9 cellular contexts compared by ENCODE assay signal in the genomic region with DNA sequence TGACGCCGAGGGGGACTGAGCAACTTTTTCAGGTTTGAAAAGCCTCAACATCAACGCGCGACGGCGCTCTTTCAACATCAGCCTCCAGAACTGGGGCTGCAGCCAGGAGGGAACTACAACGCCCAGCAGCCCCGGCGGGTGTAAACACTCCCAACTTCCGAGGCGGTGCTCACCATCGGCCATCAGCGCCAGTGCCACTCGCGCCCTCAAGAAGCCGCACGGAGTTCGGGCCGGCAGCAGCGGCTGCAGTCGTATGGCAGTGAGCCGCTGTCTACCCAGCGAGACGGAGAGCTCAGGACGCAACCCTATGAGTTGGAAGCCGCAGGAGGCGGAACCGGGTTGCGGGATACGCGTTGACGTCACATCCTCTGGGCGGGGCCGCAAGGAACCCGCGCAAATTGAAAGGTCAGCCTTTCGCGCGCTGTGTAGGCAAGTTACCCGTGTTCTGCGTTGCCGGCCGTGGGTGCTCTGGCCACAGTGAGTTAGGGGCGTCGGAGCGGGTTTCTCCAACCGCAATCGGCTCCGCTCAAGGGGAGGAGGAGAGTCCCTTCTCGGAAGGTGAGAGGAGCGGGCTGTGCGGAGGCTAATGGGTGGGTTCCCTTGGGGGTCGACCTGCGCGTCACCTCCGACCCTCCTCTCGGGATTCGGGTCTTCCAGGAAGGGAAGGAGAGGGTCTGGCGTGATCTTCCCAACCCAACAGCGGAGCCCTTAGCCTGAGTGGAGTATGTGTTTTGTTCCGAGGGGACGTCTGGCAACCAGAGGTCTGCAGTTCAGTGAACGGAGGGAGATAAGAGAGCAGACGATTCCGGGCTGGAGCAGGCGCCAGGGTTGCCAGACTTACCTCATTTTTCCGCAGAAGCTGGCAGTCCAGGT. TPM values are rescaled to one million over a fixed set of nuclear protein-coding genes. Genes with fewer than 3 reads are reported as not detected.
DNase-seq lines count a peak whose midpoint lies in the region; ATAC-seq, FAIRE-seq and TF ChIP-seq lines count a peak whose summit lies in the region.
"Had no signal": no experiment of that assay in that cellular context is flagged by ENCODE, and none has a peak within 500 bp of the region (broad histone marks: within the 10 kb centered on the region; RNA-seq: fewer than 3 reads in every experiment).

A gene (plus strand): TSS at position 409 of the 873 bp plus-strand sequence. CDS start 2,222 bp downstream, outside the sequence.

- no peaks in the 10 kb centered on the region for H3K36me3 ChIP-seq in bronchial epithelial cell (ENCODE audit: control insufficient read depth, insufficient read depth, low read length)
- H3K36me3 ChIP-seq in spleen = peaks cover 0 to under 1% (median 0%) of the 10 kb centered on the region in 6 donors

- FAIRE-seq in bronchial epithelial cell (lab: Jason Lieb, UNC) = no peak
- FAIRE-seq: islet of Langerhans had no signal

- TF ChIP-seq CTCF in WI38 (IDR thresholded peaks at IDR 0.05; ENCODE audit: low read depth, low read length) = peak; percentile 24; the same call in 1 of the 2 replicates
- TF ChIP-seq CTCF in bronchial epithelial cell (IDR thresholded peaks at IDR 0.05; ENCODE audit: insufficient read depth, low read length, severe bottlenecking) = peak; percentile 52
- peak in 6 of 11 experiments; percentile 14 to 50 (median 38) for TF ChIP-seq CTCF in spleen (IDR thresholded peaks at IDR 0.05 in 8 of 11, conservative IDR thresholded peaks at IDR 0.05 in 3 of 11)

- H3K4me1 ChIP-seq in spleen = peaks cover 0 to 19% (median 16%) of the 10 kb centered on the region in 6 donors

- WGBS in spleen, 5 donors = 0 to 1% (median 0%) methylated on average over 58 to 68 of the region's 68 CpGs

- peak; percentile 93 for DNase-seq in AG08396 (ENCODE audit: low spot score)
- peak; percentile 99 for DNase-seq in NCI-H2227 treated with DMSO at 0.1 percent for 48 hours (lab: John Stamatoyannopoulos, UW)
- DNase-seq in bronchial epithelial cell (ENCODE audit: low read depth) = peak; percentile 82
- DNase-seq in immature natural killer cell = peak; percentile 88 to 90 (median 90)
- DNase-seq in spleen = peak; percentile 97

- H3K4me3 ChIP-seq in WI38 (ENCODE audit: low read depth, low read length) (peak within 1 kb of the TSS; percentile 93), bronchial epithelial cell (ENCODE audit: low read depth, low read length) (peak within 1 kb of the TSS; percentile 85), spleen (peak within 1 kb of the TSS; percentile 59 to 88 (median 64))

- intact Hi-C loops in spleen (cut with DNase I; ENCODE audit: low total_unique reads) = loop anchor here (10.0 kb wide), 1 partner anchor 213 kb away; no protein-coding TSS in a partner anchor

- peaks cover 3 to 6% (median 4%) of the 10 kb centered on the region in 3 donors for H3K27me3 Mint-ChIP-seq in immature natural killer cell (ENCODE audit: low read depth in 3 of 3)

- peaks cover 21% of the 10 kb centered on the region in 2 donors for H3K4me1 Mint-ChIP-seq in immature natural killer cell

- no peaks in the 10 kb centered on the region for H3K9me3 Mint-ChIP-seq in immature natural killer cell

- no peak for TF ChIP-seq POLR2A in spleen (IDR thresholded peaks at IDR 0.05)

- H3K9me3 ChIP-seq in spleen = no peaks in the 10 kb centered on the region

- ATAC-seq in GM18873 (IDR thresholded peaks at IDR 0.05; ENCODE audit: low FRiP score, unreplicated experiment) (peak; percentile 97), HG03139 (IDR thresholded peaks at IDR 0.05; ENCODE audit: unreplicated experiment) (peak; percentile 96)

- H3K27me3 ChIP-seq in bronchial epithelial cell (ENCODE audit: control insufficient read depth, insufficient read depth, low read length) (no peaks in the 10 kb centered on the region), spleen (replicated peaks in 1 of 7) (no peaks in the 10 kb centered on the region)

- peak within 1 kb of the TSS; percentile 97 to 99 (median 98) for H3K27ac Mint-ChIP-seq in immature natural killer cell

- H3K4me3 Mint-ChIP-seq in immature natural killer cell = peak within 1 kb of the TSS; percentile 95 to 98 (median 98)

- peak within 1 kb of the TSS; percentile 95 to 100 (median 99) for H3K27ac ChIP-seq in spleen

- no peaks in the 10 kb centered on the region for H3K36me3 Mint-ChIP-seq in immature natural killer cell

RNA-seq across cellular contexts. Expression of the gene that starts here (rescaled TPM):
- total RNA-seq in bronchial epithelial cell (0.53 and 0.90 TPM in 2 replicates), spleen (1 to 10 TPM in 6 of 7 donors, under 1 TPM in 1; 0.85 to 4.4 (median 1.7) TPM)
- polyA plus RNA-seq in immature natural killer cell (under 1 TPM in 2 of 3 donors, not detected in 1; 0.49 to 0.63 TPM), spleen (1 to 10 TPM in 2 of 3 donors, under 1 TPM in 1; 0.35 to 1.3 (median 1.2) TPM)

Comparison
In these comparisons a context has a peak if more than half of its experiments do, and no peak if none do; other contexts are left out.
1. Peak in every context shown above with its lines: DNase-seq, ATAC-seq, H3K4me3 ChIP-seq and H3K27ac ChIP-seq.
2. Peak in DNase-seq and H3K4me3 ChIP-seq in bronchial epithelial cell; RNA of the gene not detected or under 1 TPM.
3. Peak in DNase-seq in immature natural killer cell; RNA of the gene not detected or under 1 TPM.